Comparison of ENCODE assay signal across 30 cellular contexts in the genomic region with DNA sequence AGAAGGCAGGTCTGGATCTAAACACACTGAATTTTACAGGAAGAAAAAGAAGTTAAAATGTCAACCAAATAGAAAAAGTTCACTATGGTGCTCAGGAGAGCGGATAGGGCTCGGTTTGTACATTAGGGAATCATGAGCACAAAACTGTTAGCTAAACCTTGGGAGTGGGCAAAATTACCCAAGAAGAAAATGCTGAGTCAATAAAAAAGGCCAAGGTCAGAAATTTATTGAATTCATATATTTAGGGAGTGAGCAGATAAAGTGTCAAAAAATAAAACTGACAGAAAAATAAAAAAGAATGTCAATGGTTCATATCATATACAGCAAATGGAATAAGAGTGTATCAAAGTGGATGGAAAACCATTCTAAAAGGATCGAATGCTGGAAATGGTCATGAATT.
"Had no signal": no experiment of that assay in that cellular context is flagged by ENCODE, and none has a peak within 500 bp of the region (broad histone marks: within the 10 kb centered on the region; RNA-seq: fewer than 3 reads in every experiment).

No MANE protein-coding gene starts in this region.

- H3K4me1 ChIP-seq: ascending aorta had no signal

- H3K27ac ChIP-seq: ascending aorta, cardiac muscle cell, VCaP had no signal

- H3K9me3 ChIP-seq: ascending aorta had no signal

- DNase-seq: activated B cell treated with CpG ODN at 0.5 μM for 24 hours; activated CD4-positive, alpha-beta memory T cell treated with anti-CD3 and anti-CD28 coated beads, Interleukin-2, amount 10 ng/mL, durations not matched to agents 7 days and 5 days; activated CD4-positive, alpha-beta T cell treated with anti-CD3 and anti-CD28 coated beads for 36 hours; activated CD4-positive, alpha-beta T cell treated with anti-CD3 and anti-CD28 coated beads for 48 hours; activated CD4-positive, alpha-beta T cell treated with anti-CD3 and anti-CD28 coated beads, Interleukin-2, amount 10 ng/mL, durations not matched to agents 7 days and 5 days; activated CD4-positive, alpha-beta T cell treated with anti-CD3 and anti-CD28 coated beads, Interleukin-2, amount 50 U/mL, for 48 hours; activated CD4-positive, CD25-positive, alpha-beta regulatory T cell treated with anti-CD3 and anti-CD28 coated beads, Interleukin-2, amount 50 U/mL, for 72 hours; activated CD8-positive, alpha-beta memory T cell treated with anti-CD3 and anti-CD28 coated beads for 24 hours; activated CD8-positive, alpha-beta memory T cell treated with anti-CD3 and anti-CD28 coated beads, Interleukin-2, amount 10 ng/mL, durations not matched to agents 7 days and 5 days; activated CD8-positive, alpha-beta memory T cell treated with anti-CD3 and anti-CD28 coated beads, Interleukin-2, amount 50 U/mL, for 48 hours; activated CD8-positive, alpha-beta T cell treated with anti-CD3 and anti-CD28 coated beads, Interleukin-2, amount 10 ng/mL, durations not matched to agents 7 days and 5 days; activated effector memory CD4-positive, alpha-beta T cell treated with Interleukin-2 at 50 U/mL for 16 hours; activated gamma-delta T cell; activated naive CD4-positive, alpha-beta T cell treated with anti-CD3 and anti-CD28 coated beads, Interleukin-2, amount 10 ng/mL, durations not matched to agents 7 days and 5 days; activated naive CD4-positive, alpha-beta T cell treated with Interleukin-2 at 50 U/mL for 16 hours; activated naive CD8-positive, alpha-beta T cell treated with anti-CD3 and anti-CD28 coated beads, Interleukin-2, amount 10 ng/mL, durations not matched to agents 7 days and 5 days; activated naive CD8-positive, alpha-beta T cell treated with anti-CD3 and anti-CD28 coated beads, Interleukin-2, amount 50 U/mL, for 24 hours; activated T-cell treated with anti-CD3 and anti-CD28 coated beads, Interleukin-2, amount 50 U/mL, for 24 hours; activated T-cell treated with anti-CD3 and anti-CD28 coated beads, Interleukin-2, amount 50 U/mL, for 48 hours; amygdala; anterior cingulate cortex; caudate nucleus; cerebellar nuclear complex; T-helper 2 cell; T-helper 9 cell had no signal

- H3K27me3 ChIP-seq: ascending aorta, cardiac muscle cell had no signal

- H3K4me3 ChIP-seq: ascending aorta, cardiac muscle cell had no signal

- ATAC-seq: activated CD4-positive, alpha-beta T cell treated with anti-CD3 and anti-CD28 coated beads for 36 hours; activated CD8-positive, alpha-beta memory T cell treated with anti-CD3 and anti-CD28 coated beads, Interleukin-2, amount 10 ng/mL, durations not matched to agents 7 days and 5 days; activated CD8-positive, alpha-beta T cell treated with anti-CD3 and anti-CD28 coated beads, Interleukin-2, amount 10 ng/mL, durations not matched to agents 7 days and 5 days; activated naive CD8-positive, alpha-beta T cell treated with anti-CD3 and anti-CD28 coated beads, Interleukin-2, amount 50 U/mL, for 24 hours had no signal

- H3K36me3 ChIP-seq: ascending aorta, cardiac muscle cell had no signal

- FAIRE-seq: bronchial epithelial cell, TTC549 had no signal
